ENCODE assay signal across 8 cellular contexts in genomic region chr9:15306757-15307522, GRCh38. TPM values are rescaled to one million over a fixed set of nuclear protein-coding genes. Genes with fewer than 3 reads are reported as not detected.
A peak's percentile ranks its signal among the peaks of the same experiment; 100 is the strongest.
DNase-seq lines count a peak whose midpoint lies in the region; ATAC-seq and TF ChIP-seq lines count a peak whose summit lies in the region.

Gene TTC39B (minus strand): TSS chr9:15307216. CDS start chr9:15307125, 91 bp downstream.

- peak within 1 kb of the TSS; percentile 98 for H3K4me3 Mint-ChIP-seq in nephron progenitor cell
- peak within 1 kb of the TSS; percentile 96 for H3K4me3 Mint-ChIP-seq in stimulated activated naive CD8-positive, alpha-beta T cell treated with anti-CD3 and anti-CD28 coated beads, Interleukin-15, Interleukin-2, amounts not matched to agents 100 ng/mL and 50 ng/mL, for 24 hours

- H3K27me3 Mint-ChIP-seq in nephron progenitor cell (ENCODE audit: low read depth, poor library complexity) = peaks cover 2% of the 10 kb centered on the region
- H3K27me3 Mint-ChIP-seq in stimulated activated naive CD8-positive, alpha-beta T cell treated with anti-CD3 and anti-CD28 coated beads, Interleukin-15, Interleukin-2, amounts not matched to agents 100 ng/mL and 50 ng/mL, for 24 hours = no peaks in the 10 kb centered on the region

- H3K4me3 ChIP-seq in Jurkat, Clone E6-1 (ENCODE audit: low read length) = peak within 1 kb of the TSS; percentile 81
- peak within 1 kb of the TSS; percentile 89 for H3K4me3 ChIP-seq in fibroblast of villous mesenchyme (ENCODE audit: low read depth, low read length)

- peak within 1 kb of the TSS; percentile 98 for H3K27ac Mint-ChIP-seq in nephron progenitor cell
- peak within 1 kb of the TSS; percentile 89 for H3K27ac Mint-ChIP-seq in stimulated activated naive CD8-positive, alpha-beta T cell treated with anti-CD3 and anti-CD28 coated beads, Interleukin-15, Interleukin-2, amounts not matched to agents 100 ng/mL and 50 ng/mL, for 24 hours

- peaks cover 26% of the 10 kb centered on the region for H3K4me1 Mint-ChIP-seq in nephron progenitor cell
- H3K4me1 Mint-ChIP-seq in stimulated activated naive CD8-positive, alpha-beta T cell treated with anti-CD3 and anti-CD28 coated beads, Interleukin-15, Interleukin-2, amounts not matched to agents 100 ng/mL and 50 ng/mL, for 24 hours (ENCODE audit: low read depth) = peaks cover 45% of the 10 kb centered on the region

- peaks cover 3% of the 10 kb centered on the region for H3K9me3 Mint-ChIP-seq in nephron progenitor cell
- no peaks in the 10 kb centered on the region for H3K9me3 Mint-ChIP-seq in stimulated activated naive CD8-positive, alpha-beta T cell treated with anti-CD3 and anti-CD28 coated beads, Interleukin-15, Interleukin-2, amounts not matched to agents 100 ng/mL and 50 ng/mL, for 24 hours

- peaks cover 9% of the 10 kb centered on the region for H3K36me3 Mint-ChIP-seq in nephron progenitor cell (ENCODE audit: low read depth)
- no peaks in the 10 kb centered on the region for H3K36me3 Mint-ChIP-seq in stimulated activated naive CD8-positive, alpha-beta T cell treated with anti-CD3 and anti-CD28 coated beads, Interleukin-15, Interleukin-2, amounts not matched to agents 100 ng/mL and 50 ng/mL, for 24 hours (ENCODE audit: low read depth)

- TF ChIP-seq CTCF in fibroblast of villous mesenchyme (IDR thresholded peaks at IDR 0.05; ENCODE audit: insufficient read depth, low read depth, low read length) (peak; percentile 14), nephron progenitor cell (IDR thresholded peaks at IDR 0.05) (no peak)

- peak; percentile 96 for ATAC-seq in GM21723 (IDR thresholded peaks at IDR 0.05; ENCODE audit: unreplicated experiment)

- peak; percentile 92 for DNase-seq in DMS79 (lab: John Stamatoyannopoulos, UW)
- no peak for DNase-seq in Jurkat, Clone E6-1 (ENCODE audit: low read depth, low spot score)
- peak; percentile 88 for DNase-seq in RPMI7951 (ENCODE audit: low read depth)
- peak; percentile 71 for DNase-seq in activated effector memory CD4-positive, alpha-beta T cell treated with Interleukin-2 at 50 U/mL for 16 hours
- peak; percentile 90 for DNase-seq in fibroblast of villous mesenchyme (ENCODE audit: low read depth)
- peak; percentile 98 for DNase-seq in nephron progenitor cell

RNA-seq across cellular contexts. Expression of gene TTC39B, which starts in this region (rescaled TPM):
- 3.7 TPM for polyA plus RNA-seq in Jurkat, Clone E6-1 (2012; ENCODE audit: insufficient read depth, insufficient read length)
- 2.1 and 2.4 TPM in 2 replicates for total RNA-seq in RPMI7951 (2014; rRNA removed; shearing (Covaris generic))
- 13.5 and 16.0 TPM in 2 replicates for total RNA-seq in fibroblast of villous mesenchyme
